In genomic region chr6:143778926-143779325, GRCh38 we compare ENCODE assay signal across 17 cellular contexts.
DNase-seq lines count a peak whose midpoint lies in the region; FAIRE-seq and TF ChIP-seq lines count a peak whose summit lies in the region.
"Had no signal": no experiment of that assay in that cellular context is flagged by ENCODE, and none has a peak within 500 bp of the region (broad histone marks: within the 10 kb centered on the region; RNA-seq: fewer than 3 reads in every experiment).

No MANE protein-coding gene starts in this region.

- H3K27ac Mint-ChIP-seq in type B pancreatic cell = no peak overlapping the region
- H3K27ac Mint-ChIP-seq: CD4-positive, CD25-positive, alpha-beta regulatory T cell had no signal

- H3K36me3 Mint-ChIP-seq in type B pancreatic cell = peaks cover 29% of the 10 kb centered on the region

- no peaks in the 10 kb centered on the region for H3K79me2 ChIP-seq in endothelial cell of umbilical vein (ENCODE audit: control insufficient read depth, insufficient read depth, low read length)

- 0 out of 2 replicates have a peak overlapping the region, but pooled peaks have one; percentile 12 for H3K27ac ChIP-seq in SJSA1
- no peak overlapping the region for H3K27ac ChIP-seq in endothelial cell of umbilical vein (ENCODE audit: insufficient read depth, low read depth, low read length)
- H3K27ac ChIP-seq: GM23248 had no signal

- no TSS peak for BruUV-seq in endothelial cell of umbilical vein (replicated peaks; lab: Mats Ljungman, UMichigan)

- no peak overlapping the region for H2AFZ ChIP-seq in endothelial cell of umbilical vein (ENCODE audit: low read depth, low read length)
- H2AFZ ChIP-seq: GM23248 had no signal

- CTCF ChIA-PET in endothelial cell of umbilical vein (lab: Charles Lee) = interaction anchor here (0.6 kb wide), 1 partner anchor 204 kb away, joined by 4 read pairs; no protein-coding TSS in a partner anchor

- H3K4me2 ChIP-seq in endothelial cell of umbilical vein (ENCODE audit: insufficient read depth, low read length) = no peak overlapping the region

- dilution Hi-C loops in endothelial cell of umbilical vein (cut with MboI; ENCODE audit: extremely low pct_ligation_motif_present, low sequenced_read_pairs) = no loop called here

- H3K4me3 Mint-ChIP-seq in type B pancreatic cell = no peak overlapping the region
- H3K4me3 Mint-ChIP-seq: CD4-positive, CD25-positive, alpha-beta regulatory T cell had no signal

- intact Hi-C loops in endothelial cell of umbilical vein (cut with micrococcal nuclease) = loop anchor here (1.0 kb wide), 1 partner anchor 44 kb away; no protein-coding TSS in a partner anchor

- no peaks in the 10 kb centered on the region for H3K9me1 ChIP-seq in endothelial cell of umbilical vein (replicated peaks; ENCODE audit: control insufficient read depth, extremely low read depth, insufficient read depth, low read length)

- peaks cover 34% of the 10 kb centered on the region for H3K36me3 ChIP-seq in SJSA1
- peaks cover 13 to 18% of the 10 kb centered on the region in 2 experiments for H3K36me3 ChIP-seq in endothelial cell of umbilical vein (ENCODE audit: control insufficient read depth in 2 of 2, extremely low read depth in 1 of 2, insufficient read depth in 2 of 2, low read length in 2 of 2)
- H3K36me3 ChIP-seq: BE2C had no signal

- H3K9ac ChIP-seq in endothelial cell of umbilical vein (replicated peaks; ENCODE audit: extremely low read depth, insufficient read depth, low read length) = no peak overlapping the region
- H3K9ac ChIP-seq: GM23248 had no signal

- H3K9me3 ChIP-seq in SJSA1 (replicated peaks) = no peaks in the 10 kb centered on the region
- H3K9me3 ChIP-seq in endothelial cell of umbilical vein (replicated peaks; ENCODE audit: control insufficient read depth, insufficient read depth, low read length) = no peaks in the 10 kb centered on the region
- H3K9me3 ChIP-seq: BE2C, Caco-2 had no signal

- TF ChIP-seq CTCF in endothelial cell of umbilical vein (IDR thresholded peaks at IDR 0.05; ENCODE audit: extremely low read depth in 1 of 2, insufficient read depth in 1 of 2, low read depth in 1 of 2, low read length in 2 of 2) = no peak
- TF ChIP-seq CTCF in type B pancreatic cell (conservative IDR thresholded peaks at IDR 0.05) = no peak

- peaks cover 10% of the 10 kb centered on the region for H3K4me1 ChIP-seq in SJSA1 (replicated peaks)
- peaks cover 6% of the 10 kb centered on the region for H3K4me1 ChIP-seq in endothelial cell of umbilical vein (ENCODE audit: control insufficient read depth, extremely low read depth, insufficient read depth, low read length)
- H3K4me1 ChIP-seq: BE2C, Caco-2 had no signal

- no peaks in the 10 kb centered on the region for H4K20me1 ChIP-seq in endothelial cell of umbilical vein (replicated peaks; ENCODE audit: control insufficient read depth, extremely low read depth, insufficient read depth, low read length)

- FAIRE-seq in endothelial cell of umbilical vein (lab: Jason Lieb, UNC) = peak; percentile 4
- FAIRE-seq: D721Med, G401.6, GM12892, GM18507 had no signal

- no peaks in the 10 kb centered on the region for H3K9me3 Mint-ChIP-seq in type B pancreatic cell
- H3K9me3 Mint-ChIP-seq: CD4-positive, CD25-positive, alpha-beta regulatory T cell had no signal

- H3K4me3 ChIP-seq in SJSA1 = no peak overlapping the region
- no peak overlapping the region for H3K4me3 ChIP-seq in endothelial cell of umbilical vein (replicated peaks in 1 of 3; ENCODE audit: insufficient read depth in 1 of 3, low read depth in 1 of 3, low read length in 3 of 3)
- H3K4me3 ChIP-seq: GM23248 had no signal

- TF ChIP-seq POLR2A in endothelial cell of umbilical vein (IDR thresholded peaks at IDR 0.05; ENCODE audit: low read depth, low read length) = no peak

- DNase-seq in SJSA1 (ENCODE audit: low read depth in 1 of 2, low spot score in 2 of 2) (peak in 1 of 2 experiments; percentile 35), dermis blood vessel endothelial cell (peak; percentile 37), endothelial cell of umbilical vein (ENCODE audit: low read depth, low spot score) (peak; percentile 67), Kasumi-1 (lab: John Stamatoyannopoulos, UW) (no peak), type B pancreatic cell (ENCODE audit: extremely low spot score, unreplicated experiment) (no peak), NCI-H2107 (lab: John Stamatoyannopoulos, UW) (no peak)
- DNase-seq: ACHN; BE2C; C1 segment of cervical spinal cord; Caco-2; CD4-positive, CD25-positive, alpha-beta regulatory T cell; GM23248; HCEC 1CT had no signal

- POLR2A ChIA-PET in endothelial cell of umbilical vein (lab: Charles Lee) = interaction anchor here (0.6 to 0.7 kb wide), 2 partner anchors 57 to 63 kb away, joined by 3 to 5 read pairs; no protein-coding TSS in a partner anchor

- peaks cover 5% of the 10 kb centered on the region for H3K4me1 Mint-ChIP-seq in type B pancreatic cell (ENCODE audit: unreplicated experiment)

- H3K27me3 ChIP-seq in SJSA1 (replicated peaks) (no peaks in the 10 kb centered on the region), endothelial cell of umbilical vein (ENCODE audit: control insufficient read depth in 2 of 2, insufficient read depth in 2 of 2, low read length in 2 of 2) (no peaks in the 10 kb centered on the region)
- H3K27me3 ChIP-seq: BE2C had no signal

- no peaks in the 10 kb centered on the region for H3K27me3 Mint-ChIP-seq in type B pancreatic cell
- H3K27me3 Mint-ChIP-seq: CD4-positive, CD25-positive, alpha-beta regulatory T cell had no signal

TF ChIP-seq in endothelial cell of umbilical vein, 7 proteins besides CTCF, POLR2A, EP300 and RAD21:
- TF ChIP-seq POLR2AphosphoS5 (IDR thresholded peaks at IDR 0.05; ENCODE audit: insufficient read depth, low read depth, low read length) (no peak), JUN (IDR thresholded peaks at IDR 0.05; ENCODE audit: borderline replicate concordance, insufficient read depth, insufficient read length, low read depth) (no peak)

Comparison
In these comparisons a context has a peak if more than half of its experiments do, and no peak if none do; other contexts are left out.
1. DNase-seq: peak in dermis blood vessel endothelial cell (single experiment) and endothelial cell of umbilical vein (single experiment); none in Kasumi-1 (0 of 2), type B pancreatic cell (single experiment) and NCI-H2107 (single experiment).